20 cellular contexts compared by ENCODE assay signal in genomic region chr9:4111233-4112000, GRCh38.
DNase-seq lines count a peak whose midpoint lies in the region; ATAC-seq and TF ChIP-seq lines count a peak whose summit lies in the region.
"Had no signal": no experiment of that assay in that cellular context is flagged by ENCODE, and none has a peak within 500 bp of the region (broad histone marks: within the 10 kb centered on the region; RNA-seq: fewer than 3 reads in every experiment).

No MANE protein-coding gene starts in this region.

- peak overlapping the region in 1 of 3 donors; percentile 23 for H3K9ac ChIP-seq in skeletal muscle tissue (ENCODE audit: low read depth in 1 of 3, low read length in 3 of 3)

- no peak overlapping the region for H3K27ac Mint-ChIP-seq in activated naive CD4-positive, alpha-beta T cell treated with anti-CD3 and anti-CD28 coated beads, Interleukin-2, amount 50 U/mL, for 72 hours
- H3K27ac Mint-ChIP-seq: CD8-positive, alpha-beta T cell; T-helper 1 cell treated with Interleukin-12 subunit alpha and Interleukin-12 subunit beta and Interleukin-4 antibody, amounts not matched to agents 30 μg/mL and 1 μg/mL, for 36 hours had no signal

- no peaks in the 10 kb centered on the region for H3K27me3 ChIP-seq in skeletal muscle tissue (ENCODE audit: control insufficient read depth in 3 of 3, insufficient read depth in 3 of 3, low read length in 3 of 3)

- no peaks in the 10 kb centered on the region for H3K9me3 ChIP-seq in skeletal muscle tissue (ENCODE audit: control insufficient read depth in 3 of 3, low read length in 3 of 3)
- H3K9me3 ChIP-seq: mucosa of descending colon had no signal

- peaks cover 0 to 11% of the 10 kb centered on the region in 2 donors for H3K9me3 Mint-ChIP-seq in activated naive CD4-positive, alpha-beta T cell treated with anti-CD3 and anti-CD28 coated beads, Interleukin-2, amount 50 U/mL, for 72 hours
- H3K9me3 Mint-ChIP-seq: CD8-positive, alpha-beta T cell; T-helper 1 cell treated with Interleukin-12 subunit alpha and Interleukin-12 subunit beta and Interleukin-4 antibody, amounts not matched to agents 30 μg/mL and 1 μg/mL, for 36 hours had no signal

- no peak for TF ChIP-seq CTCF in fibroblast of villous mesenchyme (IDR thresholded peaks at IDR 0.05; ENCODE audit: insufficient read depth, low read depth, low read length)

- H3K27ac ChIP-seq in skeletal muscle tissue (ENCODE audit: low read depth, low read length) = no peak overlapping the region

- DNase-seq in GM03348 (ENCODE audit: low spot score) (peak; percentile 16), fibroblast of villous mesenchyme (ENCODE audit: low read depth) (peak; percentile 32), AML-193 (lab: John Stamatoyannopoulos, UW) (no peak), SIG-M5 (lab: John Stamatoyannopoulos, UW) (no peak)
- no peak for DNase-seq in activated naive CD4-positive, alpha-beta T cell treated with anti-CD3 and anti-CD28 coated beads, Interleukin-2, amount 50 U/mL, for 72 hours (ENCODE audit: low spot score in 2 of 2)
- DNase-seq: activated CD4-positive, CD25-positive, alpha-beta regulatory T cell; amygdala; CD8-positive, alpha-beta T cell; cerebellar nuclear complex; head of caudate nucleus; mucosa of descending colon; NCI-H1092 treated with DMSO at 0.1 percent for 48 hours; NCI-H2171 treated with DMSO at 0.1 percent for 48 hours; NK-92 treated with Interleukin-12 subunit alpha and Interleukin-12 subunit beta, amount 100 ng/mL, for 24 hours; stimulated activated CD4-positive, alpha-beta T cell treated with anti-CD3 and anti-CD28 coated beads, Interleukin-4, amount 100 ng/mL, for 4 hours; trophoblast cell had no signal

- H3K4me1 ChIP-seq in skeletal muscle tissue (ENCODE audit: control insufficient read depth in 3 of 3, insufficient read depth in 3 of 3, low read length in 3 of 3) = peaks cover 0 to 9% (median 0%) of the 10 kb centered on the region in 3 donors

- H3K36me3 Mint-ChIP-seq in activated naive CD4-positive, alpha-beta T cell treated with anti-CD3 and anti-CD28 coated beads, Interleukin-2, amount 50 U/mL, for 72 hours = peaks cover 0 to 6% of the 10 kb centered on the region in 2 donors
- H3K36me3 Mint-ChIP-seq: CD8-positive, alpha-beta T cell had no signal

- ATAC-seq in SK-N-SH treated with all-trans-retinoic acid at 6 μM for 48 hours (peak; percentile 75), HG02870 (IDR thresholded peaks at IDR 0.05; ENCODE audit: unreplicated experiment) (no peak)
- ATAC-seq in activated naive CD4-positive, alpha-beta T cell treated with anti-CD3 and anti-CD28 coated beads, Interleukin-2, amount 50 U/mL, for 72 hours = no peak
- ATAC-seq: CD8-positive, alpha-beta T cell; mucosa of descending colon had no signal

- no peak overlapping the region for H3K4me3 ChIP-seq in fibroblast of villous mesenchyme (ENCODE audit: low read depth, low read length)
- peak overlapping the region in 2 of 3 donors; percentile 23 to 33 for H3K4me3 ChIP-seq in skeletal muscle tissue (ENCODE audit: low read length in 3 of 3)
- H3K4me3 ChIP-seq: mucosa of descending colon had no signal

- H3K36me3 ChIP-seq in skeletal muscle tissue (ENCODE audit: control insufficient read depth in 3 of 3, insufficient read depth in 3 of 3, low read length in 3 of 3) = no peaks in the 10 kb centered on the region

TF ChIP-seq in SK-N-SH treated with all-trans-retinoic acid at 6 μM for 48 hours, 23 proteins besides CTCF, POLR2A, EP300 and RAD21:
- no peak for TF ChIP-seq ZC3H10 (CRISPR knock-in tag; IDR thresholded peaks at IDR 0.05)
- TF ChIP-seq ZFP30 (CRISPR knock-in tag; IDR thresholded peaks at IDR 0.05) = no peak
- no peak for TF ChIP-seq ZNF70 (CRISPR knock-in tag; IDR thresholded peaks at IDR 0.05)
- TF ChIP-seq TCF4 (CRISPR knock-in tag; IDR thresholded peaks at IDR 0.05; ENCODE audit: borderline replicate concordance) = peak; percentile 50; the same call in 1 of the 2 replicates
- TF ChIP-seq, protein P1, sequence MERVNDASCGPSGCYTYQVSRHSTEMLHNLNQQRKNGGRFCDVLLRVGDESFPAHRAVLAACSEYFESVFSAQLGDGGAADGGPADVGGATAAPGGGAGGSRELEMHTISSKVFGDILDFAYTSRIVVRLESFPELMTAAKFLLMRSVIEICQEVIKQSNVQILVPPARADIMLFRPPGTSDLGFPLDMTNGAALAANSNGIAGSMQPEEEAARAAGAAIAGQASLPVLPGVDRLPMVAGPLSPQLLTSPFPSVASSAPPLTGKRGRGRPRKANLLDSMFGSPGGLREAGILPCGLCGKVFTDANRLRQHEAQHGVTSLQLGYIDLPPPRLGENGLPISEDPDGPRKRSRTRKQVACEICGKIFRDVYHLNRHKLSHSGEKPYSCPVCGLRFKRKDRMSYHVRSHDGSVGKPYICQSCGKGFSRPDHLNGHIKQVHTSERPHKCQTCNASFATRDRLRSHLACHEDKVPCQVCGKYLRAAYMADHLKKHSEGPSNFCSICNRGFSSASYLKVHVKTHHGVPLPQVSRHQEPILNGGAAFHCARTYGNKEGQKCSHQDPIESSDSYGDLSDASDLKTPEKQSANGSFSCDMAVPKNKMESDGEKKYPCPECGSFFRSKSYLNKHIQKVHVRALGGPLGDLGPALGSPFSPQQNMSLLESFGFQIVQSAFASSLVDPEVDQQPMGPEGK (CRISPR knock-in tag; IDR thresholded peaks at IDR 0.05; ENCODE audit: borderline replicate concordance) = no peak
- TF ChIP-seq ZFP3 (CRISPR knock-in tag; IDR thresholded peaks at IDR 0.05) = no peak
- no peak for TF ChIP-seq ESRRG (CRISPR knock-in tag; IDR thresholded peaks at IDR 0.05)
- TF ChIP-seq ZNF8 (CRISPR knock-in tag; IDR thresholded peaks at IDR 0.05) = no peak
- TF ChIP-seq BACH2 (CRISPR knock-in tag; IDR thresholded peaks at IDR 0.05; ENCODE audit: borderline replicate concordance) = no peak

Comparison
In these comparisons a context has a peak if more than half of its experiments do, and no peak if none do; other contexts are left out.
1. DNase-seq: peak in GM03348 (single experiment) and fibroblast of villous mesenchyme (single experiment); none in AML-193 (0 of 2), activated naive CD4-positive, alpha-beta T cell treated with anti-CD3 and anti-CD28 coated beads, Interleukin-2, amount 50 U/mL, for 72 hours (0 of 2) and SIG-M5 (single experiment).